15 cellular contexts compared by ENCODE assay signal in genomic region chr12:80299976-80300375, GRCh38.
DNase-seq lines count a peak whose midpoint lies in the region; ATAC-seq lines count a peak whose summit lies in the region.
"Had no signal": no experiment of that assay in that cellular context is flagged by ENCODE, and none has a peak within 500 bp of the region (broad histone marks: within the 10 kb centered on the region; RNA-seq: fewer than 3 reads in every experiment).

No MANE protein-coding gene starts in this region.

- H3K4me1 Mint-ChIP-seq in activated naive CD8-positive, alpha-beta T cell treated with anti-CD3 and anti-CD28 coated beads, Interleukin-2, amount 50 U/mL, for 24 hours: no peaks in the 10 kb centered on the region

- peak; percentile 80 for ATAC-seq in GM18502 (IDR thresholded peaks at IDR 0.05; ENCODE audit: poor library complexity, unreplicated experiment)
- peak; percentile 76 for ATAC-seq in GM19455 (IDR thresholded peaks at IDR 0.05; ENCODE audit: unreplicated experiment)
- ATAC-seq in HG02884 (IDR thresholded peaks at IDR 0.05; ENCODE audit: unreplicated experiment): peak; percentile 81
- peak; percentile 62 for ATAC-seq in HG03575 (IDR thresholded peaks at IDR 0.05; ENCODE audit: extremely low read depth, insufficient number of reproducible peaks, low FRiP score, unreplicated experiment)
- ATAC-seq in activated naive CD8-positive, alpha-beta T cell treated with anti-CD3 and anti-CD28 coated beads, Interleukin-2, amount 50 U/mL, for 24 hours: no peak
- ATAC-seq: CD8-positive, alpha-beta T cell; heart right ventricle; K562 had no signal

- no peaks in the 10 kb centered on the region for H3K9me3 Mint-ChIP-seq in activated naive CD8-positive, alpha-beta T cell treated with anti-CD3 and anti-CD28 coated beads, Interleukin-2, amount 50 U/mL, for 24 hours
- H3K9me3 Mint-ChIP-seq: CD8-positive, alpha-beta T cell had no signal

- no peaks in the 10 kb centered on the region for H3K36me3 Mint-ChIP-seq in activated naive CD8-positive, alpha-beta T cell treated with anti-CD3 and anti-CD28 coated beads, Interleukin-2, amount 50 U/mL, for 24 hours (ENCODE audit: low read depth)
- H3K36me3 Mint-ChIP-seq: CD8-positive, alpha-beta T cell had no signal

- DNase-seq in NCI-H2171 (lab: John Stamatoyannopoulos, UW) (no peak), A172 (ENCODE audit: low spot score) (no peak), NCI-H1105 (lab: John Stamatoyannopoulos, UW) (no peak)
- DNase-seq in activated naive CD8-positive, alpha-beta T cell treated with anti-CD3 and anti-CD28 coated beads, Interleukin-2, amount 50 U/mL, for 24 hours: no peak
- DNase-seq: activated CD4-positive, alpha-beta T cell treated with anti-CD3 and anti-CD28 coated beads, Interleukin-2, amount 50 U/mL, for 48 hours; CD8-positive, alpha-beta T cell; dorsolateral prefrontal cortex; heart right ventricle; NCI-H345; SJCRH30 had no signal

- H3K27me3 Mint-ChIP-seq in activated naive CD8-positive, alpha-beta T cell treated with anti-CD3 and anti-CD28 coated beads, Interleukin-2, amount 50 U/mL, for 24 hours: peaks cover 3% of the 10 kb centered on the region

- H3K27ac Mint-ChIP-seq in activated naive CD8-positive, alpha-beta T cell treated with anti-CD3 and anti-CD28 coated beads, Interleukin-2, amount 50 U/mL, for 24 hours: no peak overlapping the region
- H3K27ac Mint-ChIP-seq: CD8-positive, alpha-beta T cell had no signal

- H3K4me3 Mint-ChIP-seq in activated naive CD8-positive, alpha-beta T cell treated with anti-CD3 and anti-CD28 coated beads, Interleukin-2, amount 50 U/mL, for 24 hours: no peak overlapping the region
- H3K4me3 Mint-ChIP-seq: CD8-positive, alpha-beta T cell had no signal
